27 cellular contexts compared by ENCODE assay signal in the genomic region with DNA sequence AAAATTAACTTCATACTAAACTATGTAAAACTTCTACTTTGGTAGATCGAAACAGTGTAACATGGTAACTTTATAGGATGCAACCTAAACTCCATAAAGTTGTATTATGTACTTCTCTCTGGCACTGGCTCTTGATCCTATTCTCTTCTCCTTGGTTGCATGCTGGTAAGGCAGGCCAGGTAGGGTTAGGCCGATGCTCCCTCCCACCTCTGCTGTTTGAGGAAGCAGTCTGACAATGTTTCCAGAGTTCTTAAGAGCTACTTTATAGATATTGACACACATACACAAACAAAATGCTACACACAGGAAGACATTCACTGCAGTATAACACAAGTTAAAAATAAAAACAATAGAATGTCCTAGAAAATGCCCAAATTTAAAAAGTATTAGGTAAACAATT. TPM values are rescaled to one million over a fixed set of nuclear protein-coding genes. Genes with fewer than 3 reads are reported as not detected.
A peak's percentile ranks its signal among the peaks of the same experiment; 100 is the strongest.
DNase-seq lines count a peak whose midpoint lies in the region; ATAC-seq and TF ChIP-seq lines count a peak whose summit lies in the region.
"Had no signal": no experiment of that assay in that cellular context is flagged by ENCODE, and none has a peak within 500 bp of the region (broad histone marks: within the 10 kb centered on the region; RNA-seq: fewer than 3 reads in every experiment).

No MANE protein-coding gene starts in this region.

- peaks cover 72% of the 10 kb centered on the region for H3K4me1 ChIP-seq in GM23338 (ENCODE audit: insufficient read depth)
- H3K4me1 ChIP-seq in OCI-LY3 (ENCODE audit: low read length): peaks cover 87% of the 10 kb centered on the region
- H3K4me1 ChIP-seq in colonic mucosa: no peaks in the 10 kb centered on the region
- H3K4me1 ChIP-seq: HAP-1, Peyer's patch had no signal

- peaks cover 5% of the 10 kb centered on the region for H3K27me3 Mint-ChIP-seq in GM23338 (ENCODE audit: insufficient read depth, low read depth, poor library complexity)
- H3K27me3 Mint-ChIP-seq in immature natural killer cell (ENCODE audit: low read depth in 3 of 3): no peaks in the 10 kb centered on the region
- no peaks in the 10 kb centered on the region for H3K27me3 Mint-ChIP-seq in natural killer cell treated with Interleukin-12 subunit alpha and Interleukin-12 subunit beta and Interleukin-15 and Interleukin-18, amount 100 ng/mL, for 72 hours
- H3K27me3 Mint-ChIP-seq: B cell, IgD-negative memory B cell had no signal

- H3K4me3 Mint-ChIP-seq in GM23338 (no peak overlapping the region), immature natural killer cell (no peak overlapping the region)
- no peak overlapping the region for H3K4me3 Mint-ChIP-seq in natural killer cell treated with Interleukin-12 subunit alpha and Interleukin-12 subunit beta and Interleukin-15 and Interleukin-18, amount 100 ng/mL, for 72 hours
- H3K4me3 Mint-ChIP-seq: B cell, CD14-positive monocyte, HFFc6, IgD-negative memory B cell had no signal

- intact Hi-C loops in colonic mucosa (cut with DNase I): no loop called here

- H3K4me2 ChIP-seq in GM23338: no peak overlapping the region
- H3K4me2 ChIP-seq in OCI-LY3 (ENCODE audit: low read length): no peak overlapping the region
- H3K4me2 ChIP-seq: KMS-11 had no signal

- peaks cover 25% of the 10 kb centered on the region for H4K20me1 ChIP-seq in GM23338 (replicated peaks; ENCODE audit: insufficient read depth)
- H4K20me1 ChIP-seq in OCI-LY3 (ENCODE audit: insufficient read depth, low read length): peaks cover 96% of the 10 kb centered on the region

- H2AFZ ChIP-seq in GM23338 (no peak overlapping the region), OCI-LY3 (ENCODE audit: low read depth, low read length) (no peak overlapping the region)
- H2AFZ ChIP-seq: GM23248 had no signal

- no peaks in the 10 kb centered on the region for H3K9me2 ChIP-seq in GM23338 (ENCODE audit: insufficient read depth)

- ATAC-seq in GM23338: no peak
- no peak for ATAC-seq in natural killer cell treated with Interleukin-12 subunit alpha and Interleukin-12 subunit beta and Interleukin-15 and Interleukin-18, amount 100 ng/mL, for 72 hours
- no peak for ATAC-seq in GM21390 (IDR thresholded peaks at IDR 0.05; ENCODE audit: unreplicated experiment)
- ATAC-seq in HG03520 (IDR thresholded peaks at IDR 0.05; ENCODE audit: unreplicated experiment): no peak
- ATAC-seq in HG03196 (IDR thresholded peaks at IDR 0.05; ENCODE audit: unreplicated experiment): no peak

- H3K27ac ChIP-seq in GM23338 (ENCODE audit: low read depth) (no peak overlapping the region), OCI-LY3 (ENCODE audit: low read length) (peak overlapping the region; percentile 8; the same call in 1 of the 2 replicates), colonic mucosa (no peak overlapping the region)
- H3K27ac ChIP-seq: GM23248, KMS-11, Peyer's patch had no signal

- TF ChIP-seq CTCF in GM23338 (conservative IDR thresholded peaks at IDR 0.05; ENCODE audit: low read depth in 2 of 2) (no peak), OCI-LY3 (IDR thresholded peaks at IDR 0.05; ENCODE audit: low read depth, low read length) (no peak), colonic mucosa (IDR thresholded peaks at IDR 0.05) (no peak)

- H3K36me3 ChIP-seq in GM23338 (ENCODE audit: insufficient read depth): peaks cover 14% of the 10 kb centered on the region; the same call in 1 of the 2 replicates
- peaks cover 65% of the 10 kb centered on the region for H3K36me3 ChIP-seq in OCI-LY3 (replicated peaks; ENCODE audit: low read depth, low read length)
- H3K36me3 ChIP-seq in colonic mucosa: no peaks in the 10 kb centered on the region
- H3K36me3 ChIP-seq: HAP-1, Peyer's patch had no signal

- DNase-seq in GM23338 (ENCODE audit: low spot score) (no peak), immature natural killer cell (no peak), colonic mucosa (no peak)
- no peak for DNase-seq in natural killer cell treated with Interleukin-12 subunit alpha and Interleukin-12 subunit beta and Interleukin-15 and Interleukin-18, amount 100 ng/mL, for 72 hours (ENCODE audit: low spot score)
- DNase-seq: DMS153, DND-41, GM23248, HFFc6, NCI-H1092, NCI-H1417 treated with DMSO at 0.1 percent for 48 hours, NCI-H1694 treated with DMSO at 0.1 percent for 48 hours, NCI-H2081, NCI-H2171, NCI-H226, NCI-H510A, NCI-H69, Peyer's patch, SHP77 treated with DMSO at 0.1 percent for 48 hours had no signal

- H3K79me2 ChIP-seq in GM23338 (replicated peaks; ENCODE audit: insufficient read depth) (peaks cover 96% of the 10 kb centered on the region), OCI-LY3 (ENCODE audit: low read length) (peaks cover 100% of the 10 kb centered on the region)

- no peaks in the 10 kb centered on the region for H3K27me3 ChIP-seq in GM23338 (ENCODE audit: insufficient read depth)
- H3K27me3 ChIP-seq in OCI-LY3 (ENCODE audit: low read depth, low read length): no peaks in the 10 kb centered on the region
- no peaks in the 10 kb centered on the region for H3K27me3 ChIP-seq in colonic mucosa
- H3K27me3 ChIP-seq: Peyer's patch had no signal

- H3K9me3 Mint-ChIP-seq in GM23338: no peaks in the 10 kb centered on the region
- no peaks in the 10 kb centered on the region for H3K9me3 Mint-ChIP-seq in immature natural killer cell
- H3K9me3 Mint-ChIP-seq in natural killer cell treated with Interleukin-12 subunit alpha and Interleukin-12 subunit beta and Interleukin-15 and Interleukin-18, amount 100 ng/mL, for 72 hours: no peaks in the 10 kb centered on the region
- H3K9me3 Mint-ChIP-seq: CD14-positive monocyte, HFFc6, IgD-negative memory B cell had no signal

- H3K4me3 ChIP-seq in GM23338 (no peak overlapping the region), OCI-LY3 (ENCODE audit: low read length) (no peak overlapping the region), colonic mucosa (no peak overlapping the region)
- H3K4me3 ChIP-seq: GM23248, HAP-1, Peyer's patch had no signal

- H3K9me3 ChIP-seq in OCI-LY3 (ENCODE audit: insufficient read depth, low read length) (no peaks in the 10 kb centered on the region), colonic mucosa (no peaks in the 10 kb centered on the region)
- H3K9me3 ChIP-seq: HAP-1, Peyer's patch had no signal

- H3K4me1 Mint-ChIP-seq in GM23338 (peaks cover 80% of the 10 kb centered on the region), immature natural killer cell (peaks cover 71 to 93% of the 10 kb centered on the region in 2 donors)
- H3K4me1 Mint-ChIP-seq in natural killer cell treated with Interleukin-12 subunit alpha and Interleukin-12 subunit beta and Interleukin-15 and Interleukin-18, amount 100 ng/mL, for 72 hours (ENCODE audit: low read depth in 2 of 2): peaks cover 48 to 51% of the 10 kb centered on the region in 2 donors
- H3K4me1 Mint-ChIP-seq: B cell had no signal

- H3K36me3 Mint-ChIP-seq in GM23338 (ENCODE audit: low read depth): peaks cover 62% of the 10 kb centered on the region
- H3K36me3 Mint-ChIP-seq in immature natural killer cell: peaks cover 7 to 40% (median 15%) of the 10 kb centered on the region in 3 donors
- peaks cover 23% of the 10 kb centered on the region for H3K36me3 Mint-ChIP-seq in natural killer cell treated with Interleukin-12 subunit alpha and Interleukin-12 subunit beta and Interleukin-15 and Interleukin-18, amount 100 ng/mL, for 72 hours

- H3F3A ChIP-seq in GM23338 (replicated peaks; ENCODE audit: low read depth): no peaks in the 10 kb centered on the region

- H3K27ac Mint-ChIP-seq in GM23338 (peak overlapping the region; percentile 81), immature natural killer cell (peak overlapping the region; percentile 1 to 86 (median 50))
- H3K27ac Mint-ChIP-seq in natural killer cell treated with Interleukin-12 subunit alpha and Interleukin-12 subunit beta and Interleukin-15 and Interleukin-18, amount 100 ng/mL, for 72 hours: peak overlapping the region; percentile 61 to 86
- H3K27ac Mint-ChIP-seq: B cell, HFFc6, IgD-negative memory B cell had no signal

- H3K9ac ChIP-seq in OCI-LY3 (ENCODE audit: low read length): no peak overlapping the region
- H3K9ac ChIP-seq in colonic mucosa (ENCODE audit: low read depth in 2 of 2, low read length in 2 of 2): no peak overlapping the region
- H3K9ac ChIP-seq: GM23248, KMS-11 had no signal

TF ChIP-seq in GM23338, 12 proteins besides CTCF, POLR2A, EP300 and RAD21:
- TF ChIP-seq NANOG (IDR thresholded peaks at IDR 0.05; ENCODE audit: borderline replicate concordance) (no peak), STAT1 (IDR thresholded peaks at IDR 0.05; ENCODE audit: unreplicated experiment) (no peak), EZH2phosphoT487 (IDR thresholded peaks at IDR 0.05; ENCODE audit: unreplicated experiment) (no peak), JUNB (IDR thresholded peaks at IDR 0.05; ENCODE audit: unreplicated experiment) (no peak), ZNF331 (CRISPR knock-in tag; IDR thresholded peaks at IDR 0.05; ENCODE audit: low read depth) (no peak)
- TF ChIP-seq, protein P1, sequence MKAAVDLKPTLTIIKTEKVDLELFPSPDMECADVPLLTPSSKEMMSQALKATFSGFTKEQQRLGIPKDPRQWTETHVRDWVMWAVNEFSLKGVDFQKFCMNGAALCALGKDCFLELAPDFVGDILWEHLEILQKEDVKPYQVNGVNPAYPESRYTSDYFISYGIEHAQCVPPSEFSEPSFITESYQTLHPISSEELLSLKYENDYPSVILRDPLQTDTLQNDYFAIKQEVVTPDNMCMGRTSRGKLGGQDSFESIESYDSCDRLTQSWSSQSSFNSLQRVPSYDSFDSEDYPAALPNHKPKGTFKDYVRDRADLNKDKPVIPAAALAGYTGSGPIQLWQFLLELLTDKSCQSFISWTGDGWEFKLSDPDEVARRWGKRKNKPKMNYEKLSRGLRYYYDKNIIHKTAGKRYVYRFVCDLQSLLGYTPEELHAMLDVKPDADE (IDR thresholded peaks at IDR 0.05): no peak

RNA-seq across cellular contexts. Expression of a gene that starts 22.5 kb away (rescaled TPM):
- total RNA-seq in GM23338 (2014; rRNA removed; shearing (Covaris generic)): 396 and 408 TPM in 2 replicates
- polyA plus RNA-seq in GM23338 (2016; fragmentation: Nextera tagmentation; extraction: Ambion mirVana) (432 and 444 TPM in 2 replicates), immature natural killer cell (100 to 1,000 TPM; 389 to 655 (median 558) TPM)
- total RNA-seq in natural killer cell treated with Interleukin-12 subunit alpha and Interleukin-12 subunit beta and Interleukin-15 and Interleukin-18, amount 100 ng/mL, for 72 hours: 100 to 1,000 TPM; 213 to 381 TPM
- 100 to 1,000 TPM in 1 of 2 donors, 10 to 100 TPM in 1; 96.7 to 147 TPM for total RNA-seq in colonic mucosa
